ENCODE assay signal across 8 cellular contexts in genomic region chr2:74197983-74198460, GRCh38. TPM values are rescaled to one million over a fixed set of nuclear protein-coding genes. Genes with fewer than 3 reads are reported as not detected.
A peak's percentile ranks its signal among the peaks of the same experiment; 100 is the strongest.
DNase-seq lines count a peak whose midpoint lies in the region; ATAC-seq, FAIRE-seq and TF ChIP-seq lines count a peak whose summit lies in the region.

No MANE protein-coding gene starts in this region.

- H3K36me3 Mint-ChIP-seq in mesothelial cell of epicardium = no peaks in the 10 kb centered on the region

- H3K27ac Mint-ChIP-seq in mesothelial cell of epicardium = peak overlapping the region; percentile 99

- H3K4me3 ChIP-seq in A549 (peak overlapping the region; percentile 94), HUES48 (ENCODE audit: low read depth, low read length) (peak overlapping the region; percentile 98), body of pancreas (no peak overlapping the region)

- H3K27ac ChIP-seq in A549 (peak overlapping the region; percentile 50 to 77), HUES48 (ENCODE audit: low read depth, low read length) (peak overlapping the region; percentile 98), body of pancreas (peak overlapping the region; percentile 89 to 96 (median 94))

- peak overlapping the region; percentile 87 for H3K4me3 Mint-ChIP-seq in mesothelial cell of epicardium

- H3K4me1 ChIP-seq in A549 (peaks cover 37% of the 10 kb centered on the region), HUES48 (ENCODE audit: control insufficient read depth, insufficient read depth, low read length) (peaks cover 18% of the 10 kb centered on the region), body of pancreas (peaks cover 29% of the 10 kb centered on the region)

- TF ChIP-seq CTCF in A549 (IDR thresholded peaks at IDR 0.05) (no peak), body of pancreas (IDR thresholded peaks at IDR 0.05) (no peak), mesothelial cell of epicardium (IDR thresholded peaks at IDR 0.05; ENCODE audit: unreplicated experiment) (no peak)

- H3K27me3 ChIP-seq in HUES48 (ENCODE audit: control insufficient read depth, insufficient read depth, low read length) = no peaks in the 10 kb centered on the region
- H3K27me3 ChIP-seq in body of pancreas = no peaks in the 10 kb centered on the region

- ATAC-seq in A549 (peak; percentile 2 to 17; a peak in 3 of 6 replicates), body of pancreas (no peak), GM19324 (IDR thresholded peaks at IDR 0.05; ENCODE audit: low FRiP score, unreplicated experiment) (no peak)

- intact Hi-C loops in body of pancreas (cut with DNase I) = no loop called here

- H3K9ac ChIP-seq in HUES48 (ENCODE audit: low read depth, low read length) = no peak overlapping the region

- FAIRE-seq in A549 (lab: Jason Lieb, UNC) = no peak

- no peak for TF ChIP-seq RAD21 in A549 (conservative IDR thresholded peaks at IDR 0.05 in 1 of 2, IDR thresholded peaks at IDR 0.05 in 1 of 2)

- peak overlapping the region; percentile 75 for H3K4me2 ChIP-seq in A549

- no peaks in the 10 kb centered on the region for H3K9me3 ChIP-seq in A549
- no peaks in the 10 kb centered on the region for H3K9me3 ChIP-seq in HUES48 (ENCODE audit: control insufficient read depth, insufficient read depth, low read length)
- H3K9me3 ChIP-seq in body of pancreas = no peaks in the 10 kb centered on the region

- CTCF ChIA-PET in A549 (lab: Yijun Ruan, JAX) = interaction anchor here (0.6 to 2.5 kb wide), 15 partner anchors 9 to 390 kb away, joined by 3 to 16 read pairs (median 5); no protein-coding TSS in a partner anchor

- peaks cover 22% of the 10 kb centered on the region for H3K4me1 Mint-ChIP-seq in mesothelial cell of epicardium

- 16% methylated on average over 18 of the region's 18 CpGs for WGBS in A549 (ENCODE audit: missing lambda C conversion rate)
- 34 to 35% methylated on average over 18 of the region's 18 CpGs for WGBS in body of pancreas, 2 donors

- H3K36me3 ChIP-seq in HUES48 (ENCODE audit: control insufficient read depth, insufficient read depth, low read length) (peaks cover 27% of the 10 kb centered on the region), body of pancreas (replicated peaks in 1 of 2; ENCODE audit: insufficient read depth in 1 of 2, low read depth in 2 of 2) (no peaks in the 10 kb centered on the region)

- no peak for DNase-seq in A549 (ENCODE audit: low read depth in 1 of 2, low spot score in 1 of 2)
- DNase-seq in body of pancreas = no peak
- no peak for DNase-seq in mesothelial cell of epicardium (ENCODE audit: low spot score in 2 of 2, unreplicated experiment in 2 of 2)
- no peak for DNase-seq in 8988T
- no peak for DNase-seq in NCI-H524 (lab: John Stamatoyannopoulos, UW)
- DNase-seq in central memory CD4-positive, alpha-beta T cell = no peak

- H3K9me3 Mint-ChIP-seq in mesothelial cell of epicardium = no peaks in the 10 kb centered on the region

- no peaks in the 10 kb centered on the region for H3K27me3 Mint-ChIP-seq in mesothelial cell of epicardium (ENCODE audit: low read depth)

- no peak for TF ChIP-seq POLR2A in A549 (IDR thresholded peaks at IDR 0.05; ENCODE audit: low read length)
- no peak for TF ChIP-seq POLR2A in body of pancreas (IDR thresholded peaks at IDR 0.05)

- POLR2A ChIA-PET in A549 (lab: Yijun Ruan, JAX) = interaction anchor here (0.5 to 2.4 kb wide), 11 partner anchors 9 to 77 kb away, joined by 3 to 29 read pairs (median 5); partner anchors contain the start of gene MOB1A

- no peak for TF ChIP-seq EP300 in A549 (IDR thresholded peaks at IDR 0.05)

TF ChIP-seq in A549, 52 proteins besides CTCF, POLR2A, EP300 and RAD21:
- TF ChIP-seq, protein P1, sequence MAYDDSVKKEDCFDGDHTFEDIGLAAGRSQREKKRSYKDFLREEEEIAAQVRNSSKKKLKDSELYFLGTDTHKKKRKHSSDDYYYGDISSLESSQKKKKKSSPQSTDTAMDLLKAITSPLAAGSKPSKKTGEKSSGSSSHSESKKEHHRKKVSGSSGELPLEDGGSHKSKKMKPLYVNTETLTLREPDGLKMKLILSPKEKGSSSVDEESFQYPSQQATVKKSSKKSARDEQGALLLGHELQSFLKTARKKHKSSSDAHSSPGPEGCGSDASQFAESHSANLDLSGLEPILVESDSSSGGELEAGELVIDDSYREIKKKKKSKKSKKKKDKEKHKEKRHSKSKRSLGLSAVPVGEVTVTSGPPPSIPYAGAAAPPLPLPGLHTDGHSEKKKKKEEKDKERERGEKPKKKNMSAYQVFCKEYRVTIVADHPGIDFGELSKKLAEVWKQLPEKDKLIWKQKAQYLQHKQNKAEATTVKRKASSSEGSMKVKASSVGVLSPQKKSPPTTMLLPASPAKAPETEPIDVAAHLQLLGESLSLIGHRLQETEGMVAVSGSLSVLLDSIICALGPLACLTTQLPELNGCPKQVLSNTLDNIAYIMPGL (CRISPR knock-in tag; IDR thresholded peaks at IDR 0.05; ENCODE audit: borderline replicate concordance) = no peak
- TF ChIP-seq RFX5 (IDR thresholded peaks at IDR 0.05) (peak; percentile 87; the same call in 1 of the 2 replicates), TFCP2L1 (CRISPR knock-in tag; IDR thresholded peaks at IDR 0.05) (no peak), POLR2AphosphoS2 (conservative IDR thresholded peaks at IDR 0.05; ENCODE audit: low read length) (0 out of 2 replicates have a peak, but pooled peaks have one; percentile 38), MAFK (IDR thresholded peaks at IDR 0.05; ENCODE audit: partially characterized antibody) (no peak)

RNA-seq across cellular contexts. Expression of gene MTHFD2, which starts 0.4 kb away (rescaled TPM):
- polyA plus RNA-seq in A549 (2011; rRNA removed) (429 and 608 TPM in 2 replicates), A549 (2017; fragmentation: RNase III; extraction: RNeasy Plus Mini Kit Qiagen cat#74134 plus additional on column Dnase treatment) (149 to 188 TPM (median 153 TPM) in 3 replicates)
- polyA plus RNA-seq in A549 (2012; cell fraction: cytosol; rRNA removed) = 270 and 278 TPM in 2 replicates
- 61.1 and 149 TPM in 2 replicates for polyA plus RNA-seq in A549 (2012; cell fraction: nucleus; rRNA removed)
- polyA minus RNA-seq in A549 (2011; rRNA and poly(A)+ RNA removed) = 254 and 261 TPM in 2 replicates
- total RNA-seq in body of pancreas (10 to 100 TPM; 15.8 to 25.7 TPM), mesothelial cell of epicardium (35.3 to 39.1 TPM (median 37.9 TPM) in 3 replicates)

RNA-seq across cellular contexts. Expression of gene MOB1A, which starts 19.3 kb away (rescaled TPM):
- polyA plus RNA-seq in A549 (2011; rRNA removed) = 108 and 118 TPM in 2 replicates
- 21.2 and 26.8 TPM in 2 replicates for polyA plus RNA-seq in A549 (2012; cell fraction: cytosol; rRNA removed)
- polyA plus RNA-seq in A549 (2012; cell fraction: nucleus; rRNA removed) = 7.6 and 18.8 TPM in 2 replicates
- polyA plus RNA-seq in A549 (2017; fragmentation: RNase III; extraction: RNeasy Plus Mini Kit Qiagen cat#74134 plus additional on column Dnase treatment) = 65.5 to 72.6 TPM (median 71.8 TPM) in 3 replicates
- 44.9 and 50.3 TPM in 2 replicates for polyA minus RNA-seq in A549 (2011; rRNA and poly(A)+ RNA removed)
- total RNA-seq in body of pancreas = 10 to 100 TPM; 26.7 to 37.9 TPM
- 90.4 to 98.3 TPM (median 96.4 TPM) in 3 replicates for total RNA-seq in mesothelial cell of epicardium

RNA-seq across cellular contexts. Expression of gene BOLA3, which starts 50.3 kb away (rescaled TPM):
- 93.9 and 136 TPM in 2 replicates for polyA plus RNA-seq in A549 (2011; rRNA removed)
- 117 and 146 TPM in 2 replicates for polyA plus RNA-seq in A549 (2012; cell fraction: cytosol; rRNA removed)
- 29.5 and 39.3 TPM in 2 replicates for polyA plus RNA-seq in A549 (2012; cell fraction: nucleus; rRNA removed)
- 125 to 145 TPM (median 139 TPM) in 3 replicates for polyA plus RNA-seq in A549 (2017; fragmentation: RNase III; extraction: RNeasy Plus Mini Kit Qiagen cat#74134 plus additional on column Dnase treatment)
- 7.1 and 7.7 TPM in 2 replicates for polyA minus RNA-seq in A549 (2011; rRNA and poly(A)+ RNA removed)
- total RNA-seq in body of pancreas = 10 to 100 TPM; 17.1 to 41.5 TPM
- total RNA-seq in mesothelial cell of epicardium = 15.4 to 17.0 TPM (median 17.0 TPM) in 3 replicates

Comparison
In these comparisons a context has a peak if more than half of its experiments do, and no peak if none do; other contexts are left out.
1. ATAC-seq: peak in A549 (2 of 2); none in body of pancreas (single experiment) and GM19324 (single experiment).
2. H3K4me3 ChIP-seq: peak in A549 (single experiment) and HUES48 (single experiment); none in body of pancreas (0 of 2).
3. Peak in every context shown above with its lines, with median percentiles within 50 percentile points of each other: H3K27ac ChIP-seq.